8 cellular contexts compared by ENCODE assay signal in the genomic region with DNA sequence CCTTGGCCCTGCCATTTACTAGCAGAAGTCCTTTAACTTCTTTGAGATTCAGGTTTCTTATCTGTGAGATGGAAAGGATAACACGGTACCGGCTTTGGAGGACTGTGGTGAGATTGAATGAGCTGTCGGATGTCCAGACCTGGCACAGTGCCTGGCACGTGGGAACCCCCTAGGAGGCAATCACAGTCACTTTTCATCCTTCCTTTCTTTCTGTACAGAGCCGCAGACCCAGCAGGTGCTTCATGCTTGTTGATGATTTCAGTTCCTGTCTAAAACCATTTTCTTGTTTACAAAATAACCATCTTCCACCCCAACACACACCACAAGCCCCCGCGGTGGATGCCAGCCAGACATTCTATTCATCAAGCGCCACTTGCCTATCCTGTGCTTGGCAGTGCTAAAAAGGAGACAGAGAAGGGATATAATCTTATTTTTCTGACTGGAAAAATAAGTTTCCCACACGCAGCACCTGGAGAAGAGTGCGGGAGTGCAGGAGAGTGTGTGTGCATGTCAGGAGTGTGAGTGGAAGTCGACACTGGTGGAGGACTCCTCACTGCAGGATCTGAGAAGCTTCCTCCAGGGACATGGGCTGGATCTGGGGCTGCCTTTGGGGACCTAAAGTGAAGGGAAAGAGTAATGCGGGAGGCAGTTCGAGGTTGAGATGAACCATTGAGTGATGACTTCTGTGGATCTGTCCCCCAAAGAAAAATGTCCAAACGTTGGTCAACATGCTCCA.
DNase-seq lines count a peak whose midpoint lies in the region; ATAC-seq and TF ChIP-seq lines count a peak whose summit lies in the region.

No MANE protein-coding gene starts in this region.

- no peaks in the 10 kb centered on the region for H3K27me3 Mint-ChIP-seq in activated naive CD8-positive, alpha-beta T cell treated with anti-CD3 and anti-CD28 coated beads, Interleukin-2, amount 50 U/mL, for 24 hours
- no peaks in the 10 kb centered on the region for H3K27me3 Mint-ChIP-seq in endodermal cell (ENCODE audit: insufficient read depth)

- intact Hi-C loops in posterior cingulate gyrus (cut with DNase I): no loop called here

- no peaks in the 10 kb centered on the region for H3K27me3 ChIP-seq in GM06990 (replicated peaks; ENCODE audit: control insufficient read depth, insufficient read depth, low read length)
- no peaks in the 10 kb centered on the region for H3K27me3 ChIP-seq in endodermal cell (ENCODE audit: control insufficient read depth, insufficient read depth, low read length, poor library complexity, severe bottlenecking)
- H3K27me3 ChIP-seq in upper lobe of left lung: no peaks in the 10 kb centered on the region

- H3K36me3 Mint-ChIP-seq in activated naive CD8-positive, alpha-beta T cell treated with anti-CD3 and anti-CD28 coated beads, Interleukin-2, amount 50 U/mL, for 24 hours (ENCODE audit: low read depth): peaks cover 8% of the 10 kb centered on the region
- peaks cover 46% of the 10 kb centered on the region for H3K36me3 Mint-ChIP-seq in endodermal cell (ENCODE audit: low read depth)

- no peak for TF ChIP-seq POLR2A in upper lobe of left lung (IDR thresholded peaks at IDR 0.05)

- no peak overlapping the region for H3K4me3 Mint-ChIP-seq in activated naive CD8-positive, alpha-beta T cell treated with anti-CD3 and anti-CD28 coated beads, Interleukin-2, amount 50 U/mL, for 24 hours
- H3K4me3 Mint-ChIP-seq in endodermal cell: no peak overlapping the region

- DNase-seq in GM06990 (ENCODE audit: extremely low read depth, insufficient read length) (peak; percentile 76), endodermal cell (no peak), upper lobe of left lung (no peak), posterior cingulate gyrus (no peak), NCI-H526 treated with DMSO at 0.1 percent for 48 hours (lab: John Stamatoyannopoulos, UW) (no peak)
- peak; percentile 36 for DNase-seq in activated naive CD8-positive, alpha-beta T cell treated with anti-CD3 and anti-CD28 coated beads, Interleukin-2, amount 50 U/mL, for 24 hours

- H3K9me3 ChIP-seq in endodermal cell (ENCODE audit: control insufficient read depth, low read length) (no peaks in the 10 kb centered on the region), upper lobe of left lung (no peaks in the 10 kb centered on the region)

- no peak overlapping the region for H3K27ac ChIP-seq in endodermal cell (ENCODE audit: low read depth, low read length)
- peak overlapping the region in 2 of 4 donors; percentile 2 to 10 for H3K27ac ChIP-seq in upper lobe of left lung

- H3K4me3 ChIP-seq in GM06990 (replicated peaks; ENCODE audit: low read depth, low read length) (no peak overlapping the region), endodermal cell (ENCODE audit: low read length) (no peak overlapping the region), upper lobe of left lung (no peak overlapping the region)

- H3K9ac ChIP-seq in endodermal cell (ENCODE audit: extremely low read depth, low read length, poor library complexity, severe bottlenecking): no peak overlapping the region

- 97 to 99% methylated on average over 7 to 14 of the region's 14 CpGs for WGBS in endodermal cell (ENCODE audit: insufficient coverage in 1 of 2, insufficient read length in 1 of 2), 2 experiments
- WGBS in upper lobe of left lung, 2 donors: 70 to 77% methylated on average over 14 of the region's 14 CpGs

- H3K9me3 Mint-ChIP-seq in activated naive CD8-positive, alpha-beta T cell treated with anti-CD3 and anti-CD28 coated beads, Interleukin-2, amount 50 U/mL, for 24 hours: no peaks in the 10 kb centered on the region
- no peaks in the 10 kb centered on the region for H3K9me3 Mint-ChIP-seq in endodermal cell

- H3K36me3 ChIP-seq in GM06990 (ENCODE audit: control insufficient read depth, insufficient read depth, low read length) (peaks cover 1% of the 10 kb centered on the region), endodermal cell (ENCODE audit: control insufficient read depth, insufficient read depth, low read length) (peaks cover 22% of the 10 kb centered on the region), upper lobe of left lung (no peaks in the 10 kb centered on the region)

- no peak for TF ChIP-seq CTCF in GM06990 (IDR thresholded peaks at IDR 0.05; ENCODE audit: insufficient read depth, low read length, poor library complexity, severe bottlenecking)
- TF ChIP-seq CTCF in endodermal cell (conservative IDR thresholded peaks at IDR 0.05): no peak
- no peak for TF ChIP-seq CTCF in upper lobe of left lung (IDR thresholded peaks at IDR 0.05)

- no peak for TF ChIP-seq EP300 in upper lobe of left lung (IDR thresholded peaks at IDR 0.05)

- peak overlapping the region; percentile 67 for H3K27ac Mint-ChIP-seq in activated naive CD8-positive, alpha-beta T cell treated with anti-CD3 and anti-CD28 coated beads, Interleukin-2, amount 50 U/mL, for 24 hours
- H3K27ac Mint-ChIP-seq in endodermal cell: no peak overlapping the region

- peak; percentile 62 for ATAC-seq in GM19452 (IDR thresholded peaks at IDR 0.05; ENCODE audit: unreplicated experiment)
- ATAC-seq in HG03196 (IDR thresholded peaks at IDR 0.05; ENCODE audit: unreplicated experiment): peak; percentile 67
- peak; percentile 23 for ATAC-seq in activated naive CD8-positive, alpha-beta T cell treated with anti-CD3 and anti-CD28 coated beads, Interleukin-2, amount 50 U/mL, for 24 hours
- no peak for ATAC-seq in upper lobe of left lung (ENCODE audit: low FRiP score in 2 of 2)

- peaks cover 88% of the 10 kb centered on the region for H3K4me1 Mint-ChIP-seq in activated naive CD8-positive, alpha-beta T cell treated with anti-CD3 and anti-CD28 coated beads, Interleukin-2, amount 50 U/mL, for 24 hours
- H3K4me1 Mint-ChIP-seq in endodermal cell: peaks cover 45% of the 10 kb centered on the region

- H3K4me1 ChIP-seq in endodermal cell (ENCODE audit: control insufficient read depth, insufficient read depth, low read length) (peaks cover 12% of the 10 kb centered on the region), upper lobe of left lung (peaks cover 42 to 47% (median 45%) of the 10 kb centered on the region in 4 donors)

Comparison
In these comparisons a context has a peak if more than half of its experiments do, and no peak if none do; other contexts are left out.
1. DNase-seq: peak in GM06990 (single experiment) and activated naive CD8-positive, alpha-beta T cell treated with anti-CD3 and anti-CD28 coated beads, Interleukin-2, amount 50 U/mL, for 24 hours (single experiment); none in endodermal cell (single experiment), upper lobe of left lung (0 of 2), posterior cingulate gyrus (0 of 10) and NCI-H526 treated with DMSO at 0.1 percent for 48 hours (single experiment).
2. ATAC-seq: peak in GM19452 (single experiment), HG03196 (single experiment) and activated naive CD8-positive, alpha-beta T cell treated with anti-CD3 and anti-CD28 coated beads, Interleukin-2, amount 50 U/mL, for 24 hours (single experiment); none in upper lobe of left lung (0 of 2).